ENCODE assay signal across 12 cellular contexts in the genomic region with DNA sequence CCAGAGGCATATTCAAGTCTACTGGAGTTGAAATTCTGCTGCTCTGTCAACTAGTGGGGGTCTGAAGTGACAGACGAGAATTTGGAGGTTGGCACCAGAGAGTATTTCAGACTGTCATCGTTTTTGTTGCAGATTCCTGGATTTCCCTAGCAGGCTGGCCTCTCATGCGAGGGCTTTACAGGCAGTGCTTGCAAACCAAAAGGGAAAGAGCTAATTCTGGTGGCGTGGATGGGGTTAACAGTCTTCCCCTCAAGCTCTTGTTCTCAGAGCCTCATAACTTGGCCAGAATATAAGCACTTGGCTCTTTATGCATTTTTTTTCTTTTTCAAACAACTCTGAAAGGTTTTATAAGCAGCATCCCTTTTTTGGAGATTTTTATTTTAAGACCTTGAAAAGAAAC. TPM values are rescaled to one million over a fixed set of nuclear protein-coding genes. Genes with fewer than 3 reads are reported as not detected.
DNase-seq lines count a peak whose midpoint lies in the region; ATAC-seq, FAIRE-seq and TF ChIP-seq lines count a peak whose summit lies in the region.
"Had no signal": no experiment of that assay in that cellular context is flagged by ENCODE, and none has a peak within 500 bp of the region (broad histone marks: within the 10 kb centered on the region; RNA-seq: fewer than 3 reads in every experiment).

A gene with protein sequence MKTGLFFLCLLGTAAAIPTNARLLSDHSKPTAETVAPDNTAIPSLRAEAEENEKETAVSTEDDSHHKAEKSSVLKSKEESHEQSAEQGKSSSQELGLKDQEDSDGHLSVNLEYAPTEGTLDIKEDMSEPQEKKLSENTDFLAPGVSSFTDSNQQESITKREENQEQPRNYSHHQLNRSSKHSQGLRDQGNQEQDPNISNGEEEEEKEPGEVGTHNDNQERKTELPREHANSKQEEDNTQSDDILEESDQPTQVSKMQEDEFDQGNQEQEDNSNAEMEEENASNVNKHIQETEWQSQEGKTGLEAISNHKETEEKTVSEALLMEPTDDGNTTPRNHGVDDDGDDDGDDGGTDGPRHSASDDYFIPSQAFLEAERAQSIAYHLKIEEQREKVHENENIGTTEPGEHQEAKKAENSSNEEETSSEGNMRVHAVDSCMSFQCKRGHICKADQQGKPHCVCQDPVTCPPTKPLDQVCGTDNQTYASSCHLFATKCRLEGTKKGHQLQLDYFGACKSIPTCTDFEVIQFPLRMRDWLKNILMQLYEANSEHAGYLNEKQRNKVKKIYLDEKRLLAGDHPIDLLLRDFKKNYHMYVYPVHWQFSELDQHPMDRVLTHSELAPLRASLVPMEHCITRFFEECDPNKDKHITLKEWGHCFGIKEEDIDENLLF (minus strand): TSS at position 190 of the 400 bp plus-strand sequence. CDS start 29,802 bp downstream, outside the sequence.

- POLR2A ChIA-PET in H1 (lab: Charles Lee; ENCODE audit: partially characterized antibody), result interaction anchor here (0.7 kb wide), 1 partner anchor 14 kb away, joined by 3 read pairs; no protein-coding TSS in a partner anchor

- no peaks in the 10 kb centered on the region for H3K9me2 ChIP-seq in GM23338 (ENCODE audit: insufficient read depth)

- no peak within 1 kb of the TSS for H4K8ac ChIP-seq in H1 (ENCODE audit: extremely low read depth, insufficient read depth, low read length)

- WGBS in H1 (ENCODE audit: extremely low coverage in 1 of 2, insufficient coverage in 1 of 2, insufficient read length in 1 of 2, insufficient replicate concordance in 2 of 2, low coverage in 1 of 2, low lambda C conversion rate in 2 of 2, missing lambda C conversion rate in 1 of 2), 2 experiments, result 30% methylated on average over 4 of the region's 4 CpGs; no CpG with 5 or more reads in 1 of the 2 experiments
- 55% methylated on average over 4 of the region's 4 CpGs for WGBS in right lobe of liver (ENCODE audit: insufficient coverage, low coverage, low lambda C conversion rate, missing lambda C conversion rate)
- WGBS in sigmoid colon, 2 donors, result 52 to 55% methylated on average over 4 of the region's 4 CpGs

- peak; percentile 23 for DNase-seq in GM23338 (ENCODE audit: low spot score)
- DNase-seq in H1 (ENCODE audit: low read depth in 1 of 2, low spot score in 2 of 2), result no peak
- no peak for DNase-seq in right lobe of liver
- peak; percentile 86 for DNase-seq in sigmoid colon
- DNase-seq in NCI-H226, result no peak
- DNase-seq in activated CD4-positive, alpha-beta T cell treated with anti-CD3 and anti-CD28 coated beads for 1 hour, result no peak
- DNase-seq in immature natural killer cell, result no peak
- DNase-seq in NCI-H69 (lab: John Stamatoyannopoulos, UW), result no peak
- DNase-seq: central memory CD4-positive, alpha-beta T cell; T-cell had no signal

- no peak within 1 kb of the TSS for H3K23ac ChIP-seq in H1 (ENCODE audit: insufficient read length)

- no peak within 1 kb of the TSS for H2BK12ac ChIP-seq in H1 (ENCODE audit: low read depth, low read length)

- no peaks in the 10 kb centered on the region for H4K20me1 ChIP-seq in GM23338 (replicated peaks; ENCODE audit: insufficient read depth)
- H4K20me1 ChIP-seq in H1 (replicated peaks in 1 of 2; ENCODE audit: control insufficient read depth in 1 of 2, insufficient read depth in 2 of 2, low read length in 2 of 2), result no peaks in the 10 kb centered on the region

- peaks cover 38% of the 10 kb centered on the region for H3K4me1 Mint-ChIP-seq in GM23338
- H3K4me1 Mint-ChIP-seq in immature natural killer cell, result no peaks in the 10 kb centered on the region
- H3K4me1 Mint-ChIP-seq: IgD-negative memory B cell, T-cell had no signal

- no peak within 1 kb of the TSS for H3K27ac ChIP-seq in GM23338 (ENCODE audit: low read depth)
- no peak within 1 kb of the TSS for H3K27ac ChIP-seq in H1 (ENCODE audit: low read depth, low read length)
- H3K27ac ChIP-seq in right lobe of liver, result peak within 1 kb of the TSS in 1 of 3 donors; percentile 13
- H3K27ac ChIP-seq in sigmoid colon, result peak within 1 kb of the TSS; percentile 89 to 91 (median 91)

- H3K36me3 Mint-ChIP-seq in GM23338 (ENCODE audit: low read depth) (peaks cover 6% of the 10 kb centered on the region; the same call in 2 of the 3 replicates), immature natural killer cell (peaks cover 0 to 4% (median 2%) of the 10 kb centered on the region in 3 donors)
- H3K36me3 Mint-ChIP-seq: T-cell had no signal

- H3K36me3 ChIP-seq in GM23338 (ENCODE audit: insufficient read depth) (peaks cover 3% of the 10 kb centered on the region; the same call in 1 of the 2 replicates), H1 (ENCODE audit: control insufficient read depth in 2 of 4, insufficient read depth in 4 of 4, low read length in 3 of 4) (no peaks in the 10 kb centered on the region; a peak in 1 of 8 replicates), right lobe of liver (no peaks in the 10 kb centered on the region), sigmoid colon (peaks cover 0 to 5% (median 0%) of the 10 kb centered on the region in 4 donors)

- peaks cover 7% of the 10 kb centered on the region for H3K9me3 Mint-ChIP-seq in GM23338
- peaks cover 0 to 12% (median 7%) of the 10 kb centered on the region in 6 donors for H3K9me3 Mint-ChIP-seq in immature natural killer cell

- H3K27me3 Mint-ChIP-seq in GM23338 (ENCODE audit: insufficient read depth, low read depth, poor library complexity) (peaks cover 4% of the 10 kb centered on the region), immature natural killer cell (ENCODE audit: low read depth in 3 of 3) (no peaks in the 10 kb centered on the region)
- H3K27me3 Mint-ChIP-seq: IgD-negative memory B cell, T-cell had no signal

- CTCF ChIA-PET in H1 (lab: Charles Lee; ENCODE audit: partially characterized antibody), result interaction anchor here (0.8 to 3.1 kb wide), 5 partner anchors 15 to 379 kb away, joined by 3 to 22 read pairs (median 4); no protein-coding TSS in a partner anchor

- H4K91ac ChIP-seq in H1 (replicated peaks; ENCODE audit: insufficient read length, low read length), result no peak within 1 kb of the TSS

- H2BK5ac ChIP-seq in H1 (ENCODE audit: low read depth, low read length), result no peak within 1 kb of the TSS

- H3F3A ChIP-seq in GM23338 (replicated peaks; ENCODE audit: low read depth), result no peaks in the 10 kb centered on the region

- H3K4ac ChIP-seq in H1 (replicated peaks; ENCODE audit: insufficient read length, low read depth, low read length), result no peak within 1 kb of the TSS

- ATAC-seq in GM23338 (peak; percentile 57), right lobe of liver (no peak)
- ATAC-seq: T-cell had no signal

- H3K4me1 ChIP-seq in GM23338 (ENCODE audit: insufficient read depth), result peaks cover 39% of the 10 kb centered on the region
- peaks cover 0 to 9% (median 1%) of the 10 kb centered on the region in 4 experiments; a peak in 2 of 7 replicates for H3K4me1 ChIP-seq in H1 (replicated peaks in 1 of 4; ENCODE audit: control insufficient read depth in 3 of 4, insufficient read depth in 4 of 4, low read length in 3 of 4)
- peaks cover 0 to 19% (median 0%) of the 10 kb centered on the region in 4 donors for H3K4me1 ChIP-seq in right lobe of liver
- H3K4me1 ChIP-seq in sigmoid colon, result peaks cover 0 to 44% (median 39%) of the 10 kb centered on the region in 4 donors

- peak within 1 kb of the TSS; percentile 60 for H3K4me2 ChIP-seq in GM23338
- H3K4me2 ChIP-seq in H1 (ENCODE audit: insufficient read depth in 1 of 2, low read depth in 2 of 2, low read length in 2 of 2), result peak within 1 kb of the TSS in 1 of 2 experiments; percentile 16; a peak in 1 of 4 replicates

- peak within 1 kb of the TSS; percentile 51; the same call in 1 of the 2 replicates for H3K18ac ChIP-seq in H1 (ENCODE audit: extremely low read depth, low read length)

- no peaks in the 10 kb centered on the region for H3K79me1 ChIP-seq in H1 (ENCODE audit: low read depth, low read length)

- H2BK20ac ChIP-seq in H1 (ENCODE audit: low read length), result no peak within 1 kb of the TSS

- TF ChIP-seq EP300 in H1 (IDR thresholded peaks at IDR 0.05; ENCODE audit: borderline replicate concordance in 1 of 2, low read depth in 2 of 2, low read length in 2 of 2) (no peak), sigmoid colon (IDR thresholded peaks at IDR 0.05) (peak in 1 of 4 donors; percentile 78)

- no peak for TF ChIP-seq RAD21 in H1 (IDR thresholded peaks at IDR 0.05 in 1 of 2, conservative IDR thresholded peaks at IDR 0.05 in 1 of 2; ENCODE audit: low read depth in 2 of 2, low read length in 2 of 2)

- no peak within 1 kb of the TSS; the same call in 1 of the 2 replicates for H3K27ac Mint-ChIP-seq in GM23338
- no peak within 1 kb of the TSS for H3K27ac Mint-ChIP-seq in immature natural killer cell
- H3K27ac Mint-ChIP-seq: IgD-negative memory B cell, T-cell had no signal

- no peak within 1 kb of the TSS for H4K5ac ChIP-seq in H1 (ENCODE audit: insufficient read length, low read depth, low read length)

- H3K27me3 ChIP-seq in GM23338 (ENCODE audit: insufficient read depth) (no peaks in the 10 kb centered on the region), H1 (replicated peaks in 1 of 4; ENCODE audit: control insufficient read depth in 3 of 4, extremely low read depth in 1 of 4, insufficient read depth in 3 of 4, low read length in 3 of 4) (no peaks in the 10 kb centered on the region), right lobe of liver (no peaks in the 10 kb centered on the region), sigmoid colon (no peaks in the 10 kb centered on the region)

- no peak within 1 kb of the TSS for H3K14ac ChIP-seq in H1 (ENCODE audit: insufficient read length)

- H3K4me3 Mint-ChIP-seq in GM23338 (no peak within 1 kb of the TSS), immature natural killer cell (no peak within 1 kb of the TSS)
- H3K4me3 Mint-ChIP-seq: IgD-negative memory B cell, T-cell had no signal

- H2AFZ ChIP-seq in GM23338 (no peak within 1 kb of the TSS), H1 (ENCODE audit: low read length) (peak within 1 kb of the TSS; percentile 37; the same call in 1 of the 2 replicates)

- H3K56ac ChIP-seq in H1 (replicated peaks; ENCODE audit: insufficient read length, low read depth, low read length), result no peak within 1 kb of the TSS

- no peak within 1 kb of the TSS for H3K9ac ChIP-seq in H1 (replicated peaks in 1 of 4; ENCODE audit: extremely low read depth in 1 of 4, low read depth in 3 of 4, low read length in 3 of 4)

- H2BK120ac ChIP-seq in H1 (replicated peaks; ENCODE audit: low read depth, low read length), result no peak within 1 kb of the TSS

- no peaks in the 10 kb centered on the region for H3K79me2 ChIP-seq in GM23338 (replicated peaks; ENCODE audit: insufficient read depth)
- no peaks in the 10 kb centered on the region for H3K79me2 ChIP-seq in H1 (ENCODE audit: control insufficient read depth in 1 of 2, insufficient read depth in 2 of 2, low read length in 2 of 2)

- TF ChIP-seq CTCF in GM23338 (conservative IDR thresholded peaks at IDR 0.05; ENCODE audit: low read depth in 2 of 2) (no peak), H1 (IDR thresholded peaks at IDR 0.05; ENCODE audit: control extremely low read depth in 1 of 3, insufficient read depth in 1 of 3, low read depth in 1 of 3, low read length in 3 of 3) (no peak), right lobe of liver (IDR thresholded peaks at IDR 0.05) (no peak), sigmoid colon (IDR thresholded peaks at IDR 0.05) (no peak)

- H3K4me3 ChIP-seq in GM23338 (no peak within 1 kb of the TSS), H1 (ENCODE audit: extremely low read depth in 1 of 4, insufficient read depth in 2 of 4, low read depth in 3 of 4, low read length in 4 of 4) (no peak within 1 kb of the TSS), right lobe of liver (peak within 1 kb of the TSS in 2 of 3 donors; percentile 1 to 8), sigmoid colon (peak within 1 kb of the TSS; percentile 52 to 59 (median 57))

- H2AK5ac ChIP-seq in H1 (ENCODE audit: low read depth, low read length), result no peak within 1 kb of the TSS

- FAIRE-seq in H1 (lab: Jason Lieb, UNC), result peak; percentile 50
- FAIRE-seq: islet of Langerhans had no signal

- intact Hi-C loops in right lobe of liver (cut with DNase I), result no loop called here
- intact Hi-C loops in sigmoid colon (cut with DNase I), result no loop called here

- no peak within 1 kb of the TSS for H2BK15ac ChIP-seq in H1 (ENCODE audit: low read length)

- H3K23me2 ChIP-seq in H1 (ENCODE audit: low read depth, low read length), result no peaks in the 10 kb centered on the region

- TF ChIP-seq POLR2A in H1 (IDR thresholded peaks at IDR 0.05; ENCODE audit: control extremely low read depth in 1 of 2, low read depth in 2 of 2, low read length in 2 of 2) (no peak), right lobe of liver (IDR thresholded peaks at IDR 0.05) (no peak), sigmoid colon (IDR thresholded peaks at IDR 0.05) (peak in 1 of 2 donors; percentile 56)

- H3K9me3 ChIP-seq in H1 (ENCODE audit: insufficient read depth in 2 of 2, low read depth in 1 of 2, low read length in 1 of 2) (peaks cover 4 to 12% of the 10 kb centered on the region in 2 experiments; a peak in 3 of 4 replicates), right lobe of liver (no peaks in the 10 kb centered on the region), sigmoid colon (no peaks in the 10 kb centered on the region)

RNA-seq across cellular contexts. Expression of the gene that starts here (rescaled TPM):
- total RNA-seq in GM23338 (2014; rRNA removed; shearing (Covaris generic)), result 1.5 and 1.7 TPM in 2 replicates
- polyA plus RNA-seq in GM23338 (2016; fragmentation: Nextera tagmentation; extraction: Ambion mirVana) (1.7 and 2.4 TPM in 2 replicates), H1 (2011; rRNA removed) (0.36 and 0.51 TPM in 2 replicates), sigmoid colon (100 to 1,000 TPM in 1 of 3 donors, 10 to 100 TPM in 2; 10.4 to 145 (median 28.8) TPM), immature natural killer cell (not detected)
- total RNA-seq in H1 (2021; fragmentation: NEBNext Ultra II Directional; extraction: Animal tissue kit (Norgen Biotek cat#: 25700)), result 0.48 and 0.78 TPM in 2 replicates
- polyA plus RNA-seq in H1 (2011; cell fraction: cytosol; rRNA removed), result 0.53 TPM
- 0.33 TPM for polyA plus RNA-seq in H1 (2011; cell fraction: nucleus; rRNA removed)
- polyA plus RNA-seq in H1 (2012, experiment 1 of 2), result 0.42 to 0.70 TPM (median 0.55 TPM) in 4 replicates
- polyA plus RNA-seq in H1 (2012, experiment 2 of 2), result 0.17 TPM
- 0.43 TPM for polyA plus RNA-seq in H1 (2013, experiment 1 of 2)
- 0.31 TPM for polyA plus RNA-seq in H1 (2013, experiment 2 of 2)
- polyA minus RNA-seq in H1 (2011; rRNA and poly(A)+ RNA removed), result 0.38 and 0.41 TPM in 2 replicates
- polyA minus RNA-seq in H1 (2011; cell fraction: cytosol; rRNA and poly(A)+ RNA removed), result not detected
- 0.80 TPM for polyA minus RNA-seq in H1 (2011; cell fraction: nucleus; rRNA and poly(A)+ RNA removed)
- total RNA-seq in right lobe of liver (10 to 100 TPM in 3 of 6 experiments, 1 to 10 TPM in 3; 5.3 to 14.3 (median 9.1) TPM), sigmoid colon (1,000 to 10,000 TPM; 1,005 to 1,386 (median 1,166) TPM)
- polyA plus RNA-seq: IgD-negative memory B cell had no signal

Comparison
In these comparisons a context has a peak if more than half of its experiments do, and no peak if none do; other contexts are left out.
1. RNA of the gene that starts here (total RNA-seq): 1,005 to 1,386 TPM in sigmoid colon; 5.3 to 14.3 TPM in right lobe of liver, 1.5 to 1.7 TPM in GM23338 and 0.48 to 0.78 TPM in H1; every median in the first group is over 10 times any median in the second.
2. DNase-seq: peak in GM23338 (single experiment) and sigmoid colon (single experiment); none in H1 (0 of 2), right lobe of liver (0 of 3), NCI-H226 (single experiment), activated CD4-positive, alpha-beta T cell treated with anti-CD3 and anti-CD28 coated beads for 1 hour (single experiment), immature natural killer cell (0 of 3) and NCI-H69 (single experiment).
3. H3K27ac ChIP-seq: peak in sigmoid colon (4 of 4); none in GM23338 (single experiment) and H1 (single experiment).
4. H3K4me3 ChIP-seq: peak in right lobe of liver (2 of 3) and sigmoid colon (4 of 4); none in GM23338 (single experiment) and H1 (0 of 4).